ENCODE assay signal across 8 cellular contexts in the genomic region with DNA sequence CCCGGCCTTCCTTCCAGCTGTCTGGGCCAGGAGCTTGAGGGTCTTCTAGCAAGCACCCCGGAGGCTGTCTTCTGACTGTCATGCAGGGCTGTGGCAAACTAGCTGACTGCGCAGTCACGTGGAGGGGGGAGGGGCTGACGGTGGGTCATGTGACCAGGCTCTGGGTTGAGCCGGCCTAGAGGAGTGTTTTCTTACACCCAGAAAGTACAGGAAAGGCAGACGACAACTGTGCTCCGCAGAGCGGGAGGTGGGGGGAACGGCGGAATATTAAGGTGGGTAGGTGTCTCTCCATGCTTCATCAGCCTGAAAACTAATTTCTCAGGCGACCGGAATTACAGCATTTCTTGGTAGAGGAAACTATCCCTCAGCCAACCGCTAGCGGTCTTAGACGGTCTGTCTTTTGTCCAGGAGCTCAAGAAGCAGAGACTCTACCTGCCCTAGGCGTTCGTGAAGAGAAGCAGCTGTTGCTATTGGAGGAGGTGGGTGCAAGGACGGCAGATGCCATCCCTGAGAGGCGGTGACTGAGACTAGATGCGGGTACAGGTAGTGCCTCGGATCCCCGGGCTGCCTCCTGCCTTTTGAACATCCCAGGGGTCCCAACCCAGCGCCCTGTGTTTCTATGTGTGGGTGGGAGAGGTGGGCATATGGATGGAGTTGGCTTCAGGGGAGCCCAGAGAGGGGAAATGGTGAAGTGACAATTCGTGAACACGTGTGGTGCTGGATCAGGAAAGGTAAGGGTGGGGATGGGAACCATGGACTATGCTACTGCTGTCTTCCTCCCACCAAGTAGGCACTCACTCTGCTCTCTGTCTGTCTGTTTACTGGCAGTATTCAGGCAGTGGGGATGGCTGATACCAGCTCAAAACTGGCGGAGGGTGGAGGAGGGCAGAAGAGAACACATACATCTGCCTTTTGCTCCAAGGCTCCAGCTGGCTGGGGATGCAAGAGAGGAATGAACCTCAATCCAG. TPM values are rescaled to one million over a fixed set of nuclear protein-coding genes. Genes with fewer than 3 reads are reported as not detected.
A peak's percentile ranks its signal among the peaks of the same experiment; 100 is the strongest.
DNase-seq lines count a peak whose midpoint lies in the region; ATAC-seq, FAIRE-seq and TF ChIP-seq lines count a peak whose summit lies in the region.

No MANE protein-coding gene starts in this region.

- POLR2A ChIA-PET in activated CD8-positive, alpha-beta T cell treated with anti-CD3 and anti-CD28 coated beads for 36 hours (lab: Charles Lee): no interaction called here

- peaks cover 2% of the 10 kb centered on the region for H3K9me3 Mint-ChIP-seq in activated CD8-positive, alpha-beta T cell treated with anti-CD3 and anti-CD28 coated beads for 36 hours
- H3K9me3 Mint-ChIP-seq in memory B cell: peaks cover 8% of the 10 kb centered on the region

- intact Hi-C loops in activated CD8-positive, alpha-beta T cell treated with anti-CD3 and anti-CD28 coated beads for 36 hours (cut with micrococcal nuclease): no loop called here

- peak overlapping the region; percentile 90 for H3K27ac Mint-ChIP-seq in activated CD8-positive, alpha-beta T cell treated with anti-CD3 and anti-CD28 coated beads for 36 hours
- H3K27ac Mint-ChIP-seq in memory B cell: peak overlapping the region; percentile 89

- H3K36me3 Mint-ChIP-seq in activated CD8-positive, alpha-beta T cell treated with anti-CD3 and anti-CD28 coated beads for 36 hours (ENCODE audit: low read depth): peaks cover 15% of the 10 kb centered on the region
- H3K36me3 Mint-ChIP-seq in memory B cell: peaks cover 15% of the 10 kb centered on the region

- DNase-seq in GM18507 (ENCODE audit: extremely low spot score, insufficient read length, low read depth) (peak; percentile 42), NCI-H2227 treated with DMSO at 0.1 percent for 48 hours (lab: John Stamatoyannopoulos, UW) (peak; percentile 86), memory B cell (ENCODE audit: low spot score in 2 of 2) (peak; percentile 57 to 60)
- DNase-seq in activated CD8-positive, alpha-beta T cell treated with anti-CD3 and anti-CD28 coated beads for 36 hours: peak; percentile 91
- DNase-seq in effector memory CD4-positive, alpha-beta T cell: peak; percentile 62 to 76 (median 69)
- peak; percentile 68 to 73 (median 70) for DNase-seq in stimulated activated CD4-positive, alpha-beta T cell treated with anti-CD3 and anti-CD28 coated beads, TNF-alpha, amount 100 ng/mL, for 4 hours (ENCODE audit: low read depth in 3 of 3)
- DNase-seq in NK-92 treated with Interleukin-12 subunit alpha and Interleukin-12 subunit beta, amount 100 ng/mL, for 24 hours (lab: John Stamatoyannopoulos, UW): no peak

- no peaks in the 10 kb centered on the region for H3K9me3 ChIP-seq in effector memory CD4-positive, alpha-beta T cell (ENCODE audit: control insufficient read depth, low read length)

- no peak for TF ChIP-seq CTCF in activated CD8-positive, alpha-beta T cell treated with anti-CD3 and anti-CD28 coated beads for 36 hours (IDR thresholded peaks at IDR 0.05)

- ATAC-seq in HG02970 (IDR thresholded peaks at IDR 0.05; ENCODE audit: low FRiP score, unreplicated experiment) (peak; percentile 75), memory B cell (ENCODE audit: low read depth) (peak; percentile 96)
- peak; percentile 98 for ATAC-seq in activated CD8-positive, alpha-beta T cell treated with anti-CD3 and anti-CD28 coated beads for 36 hours

- peak overlapping the region; percentile 56 for H3K4me3 ChIP-seq in effector memory CD4-positive, alpha-beta T cell (ENCODE audit: insufficient read depth, low read depth, low read length, poor library complexity, severe bottlenecking)

- H3K27ac ChIP-seq in effector memory CD4-positive, alpha-beta T cell (ENCODE audit: insufficient read depth, low read length, poor library complexity, severe bottlenecking): peak overlapping the region; percentile 25

- no peaks in the 10 kb centered on the region for H3K27me3 ChIP-seq in effector memory CD4-positive, alpha-beta T cell (replicated peaks; ENCODE audit: control insufficient read depth, insufficient read depth, low read length, poor library complexity, severe bottlenecking)

- H3K36me3 ChIP-seq in effector memory CD4-positive, alpha-beta T cell (ENCODE audit: control insufficient read depth, insufficient read depth, low read length): no peaks in the 10 kb centered on the region

- H3K4me3 Mint-ChIP-seq in activated CD8-positive, alpha-beta T cell treated with anti-CD3 and anti-CD28 coated beads for 36 hours: peak overlapping the region; percentile 84
- H3K4me3 Mint-ChIP-seq in memory B cell: peak overlapping the region; percentile 90

- CTCF ChIA-PET in activated CD8-positive, alpha-beta T cell treated with anti-CD3 and anti-CD28 coated beads for 36 hours (lab: Charles Lee): interaction anchor here (0.6 kb wide), 1 partner anchor 132 kb away, joined by 3 read pairs; no protein-coding TSS in a partner anchor

- no peaks in the 10 kb centered on the region for H3K27me3 Mint-ChIP-seq in activated CD8-positive, alpha-beta T cell treated with anti-CD3 and anti-CD28 coated beads for 36 hours
- no peaks in the 10 kb centered on the region for H3K27me3 Mint-ChIP-seq in memory B cell

- peaks cover 21% of the 10 kb centered on the region for H3K4me1 Mint-ChIP-seq in activated CD8-positive, alpha-beta T cell treated with anti-CD3 and anti-CD28 coated beads for 36 hours (ENCODE audit: low read depth)
- H3K4me1 Mint-ChIP-seq in memory B cell: peaks cover 18% of the 10 kb centered on the region

- peak; percentile 88 for FAIRE-seq in GM18507 (lab: Jason Lieb, UNC)

- H3K4me1 ChIP-seq in effector memory CD4-positive, alpha-beta T cell (ENCODE audit: control insufficient read depth, insufficient read depth, low read length, poor library complexity, severe bottlenecking): peaks cover 6% of the 10 kb centered on the region

RNA-seq across cellular contexts. Expression of a gene that starts 8.8 kb away (rescaled TPM):
- 1 to 10 TPM; 3.0 to 3.9 TPM for total RNA-seq in activated CD8-positive, alpha-beta T cell treated with anti-CD3 and anti-CD28 coated beads for 36 hours

RNA-seq across cellular contexts. Expression of a gene that starts 52.2 kb away (rescaled TPM):
- under 1 TPM; 0.67 to 0.77 TPM for total RNA-seq in activated CD8-positive, alpha-beta T cell treated with anti-CD3 and anti-CD28 coated beads for 36 hours
